In the genomic region with DNA sequence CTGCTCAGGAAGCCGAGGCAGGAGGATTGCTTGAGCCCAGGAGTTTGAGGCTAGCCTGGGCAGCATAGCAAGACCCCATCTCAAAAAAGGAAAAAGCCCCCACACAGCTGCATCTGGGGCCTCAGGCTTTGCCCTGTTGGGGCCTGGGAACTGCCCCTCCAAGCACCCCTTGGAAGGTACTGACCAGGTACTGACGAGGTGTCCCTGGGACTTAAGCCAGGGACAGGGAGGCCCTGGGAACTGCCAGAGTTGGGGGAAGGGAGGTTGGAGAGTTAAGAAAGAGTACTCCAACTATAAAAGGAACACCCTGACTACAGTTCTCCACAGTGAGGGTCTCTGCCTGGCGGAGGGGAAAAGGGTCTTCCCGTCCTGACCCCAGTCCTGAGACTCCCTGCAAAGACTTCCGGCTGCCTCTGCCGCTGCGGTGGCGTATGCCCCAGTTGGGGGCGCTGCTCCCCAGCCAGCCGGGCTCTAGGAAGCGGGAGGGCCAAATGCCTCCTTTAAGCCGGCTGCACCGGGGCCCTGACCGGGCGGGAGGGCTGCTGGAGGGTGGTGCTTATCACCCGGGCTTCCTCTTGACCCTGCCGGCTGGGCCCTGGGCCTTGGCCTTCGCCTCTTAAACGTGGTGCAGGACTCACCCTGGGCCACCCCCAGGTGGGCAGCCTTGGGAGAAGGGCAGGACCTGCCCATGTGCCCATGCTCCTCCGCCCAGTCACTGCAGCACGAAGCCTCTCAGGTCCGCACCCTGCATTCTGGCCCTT, we compare ENCODE assay signal across 1 cellular context.
TF ChIP-seq lines count a peak whose summit lies in the region.

No MANE protein-coding gene starts in this region.

TF ChIP-seq in HepG2, 621 proteins besides CTCF, POLR2A, EP300 and RAD21 (continued from another document and continues in another):
- TF ChIP-seq ZNF318 (CRISPR knock-in tag; IDR thresholded peaks at IDR 0.05) = no peak
- TF ChIP-seq, protein P1, sequence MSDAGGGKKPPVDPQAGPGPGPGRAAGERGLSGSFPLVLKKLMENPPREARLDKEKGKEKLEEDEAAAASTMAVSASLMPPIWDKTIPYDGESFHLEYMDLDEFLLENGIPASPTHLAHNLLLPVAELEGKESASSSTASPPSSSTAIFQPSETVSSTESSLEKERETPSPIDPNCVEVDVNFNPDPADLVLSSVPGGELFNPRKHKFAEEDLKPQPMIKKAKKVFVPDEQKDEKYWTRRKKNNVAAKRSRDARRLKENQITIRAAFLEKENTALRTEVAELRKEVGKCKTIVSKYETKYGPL (CRISPR knock-in tag; IDR thresholded peaks at IDR 0.05) = no peak
- no peak for TF ChIP-seq REXO4 (CRISPR knock-in tag; IDR thresholded peaks at IDR 0.05; ENCODE audit: borderline replicate concordance)
- no peak for TF ChIP-seq TCF7L2 (IDR thresholded peaks at IDR 0.05; ENCODE audit: low read depth, low read length)
- TF ChIP-seq, protein P2, sequence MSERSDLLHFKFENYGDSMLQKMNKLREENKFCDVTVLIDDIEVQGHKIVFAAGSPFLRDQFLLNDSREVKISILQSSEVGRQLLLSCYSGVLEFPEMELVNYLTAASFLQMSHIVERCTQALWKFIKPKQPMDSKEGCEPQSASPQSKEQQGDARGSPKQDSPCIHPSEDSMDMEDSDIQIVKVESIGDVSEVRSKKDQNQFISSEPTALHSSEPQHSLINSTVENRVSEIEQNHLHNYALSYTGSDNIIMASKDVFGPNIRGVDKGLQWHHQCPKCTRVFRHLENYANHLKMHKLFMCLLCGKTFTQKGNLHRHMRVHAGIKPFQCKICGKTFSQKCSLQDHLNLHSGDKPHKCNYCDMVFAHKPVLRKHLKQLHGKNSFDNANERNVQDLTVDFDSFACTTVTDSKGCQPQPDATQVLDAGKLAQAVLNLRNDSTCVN (CRISPR knock-in tag; IDR thresholded peaks at IDR 0.05; ENCODE audit: borderline replicate concordance) = peak; percentile 51; the same call in 1 of the 2 replicates
- TF ChIP-seq ZNF746 (CRISPR knock-in tag; IDR thresholded peaks at IDR 0.05) = no peak; the same call in 1 of the 2 replicates
- TF ChIP-seq HHEX (CRISPR knock-in tag; IDR thresholded peaks at IDR 0.05) = no peak
- TF ChIP-seq THAP11 (CRISPR knock-in tag; IDR thresholded peaks at IDR 0.05) = peak; percentile 56; the same call in 1 of the 2 replicates
- peak; percentile 53 for TF ChIP-seq SAFB2 (CRISPR knock-in tag; IDR thresholded peaks at IDR 0.05; ENCODE audit: borderline replicate concordance, low read depth)
- TF ChIP-seq, protein P3, sequence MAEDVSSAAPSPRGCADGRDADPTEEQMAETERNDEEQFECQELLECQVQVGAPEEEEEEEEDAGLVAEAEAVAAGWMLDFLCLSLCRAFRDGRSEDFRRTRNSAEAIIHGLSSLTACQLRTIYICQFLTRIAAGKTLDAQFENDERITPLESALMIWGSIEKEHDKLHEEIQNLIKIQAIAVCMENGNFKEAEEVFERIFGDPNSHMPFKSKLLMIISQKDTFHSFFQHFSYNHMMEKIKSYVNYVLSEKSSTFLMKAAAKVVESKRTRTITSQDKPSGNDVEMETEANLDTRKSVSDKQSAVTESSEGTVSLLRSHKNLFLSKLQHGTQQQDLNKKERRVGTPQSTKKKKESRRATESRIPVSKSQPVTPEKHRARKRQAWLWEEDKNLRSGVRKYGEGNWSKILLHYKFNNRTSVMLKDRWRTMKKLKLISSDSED (CRISPR knock-in tag; IDR thresholded peaks at IDR 0.05) = no peak
- no peak for TF ChIP-seq ZSCAN20 (CRISPR knock-in tag; IDR thresholded peaks at IDR 0.05; ENCODE audit: borderline replicate concordance)
- no peak for TF ChIP-seq ZNF775 (CRISPR knock-in tag; IDR thresholded peaks at IDR 0.05; ENCODE audit: borderline replicate concordance)
- peak; percentile 63 for TF ChIP-seq RBM39 (IDR thresholded peaks at IDR 0.05; ENCODE audit: low read depth, low read length, poor library complexity, severe bottlenecking)
- peak; percentile 33; the same call in 1 of the 2 replicates for TF ChIP-seq BCL6 (CRISPR knock-in tag; IDR thresholded peaks at IDR 0.05)
- TF ChIP-seq REST (IDR thresholded peaks at IDR 0.05; ENCODE audit: borderline replicate concordance in 1 of 2, low read depth in 1 of 2, low read length in 2 of 2) = no peak
- peak; percentile 83 for TF ChIP-seq ZNF501 (CRISPR knock-in tag; IDR thresholded peaks at IDR 0.05)
- TF ChIP-seq TFAP4 (IDR thresholded peaks at IDR 0.05; ENCODE audit: borderline replicate concordance, low read depth) = peak; percentile 52; the same call in 1 of the 2 replicates
- no peak for TF ChIP-seq ONECUT2 (CRISPR knock-in tag; IDR thresholded peaks at IDR 0.05)
- TF ChIP-seq SRSF4 (IDR thresholded peaks at IDR 0.05; ENCODE audit: low read depth, low read length, poor library complexity, severe bottlenecking) = no peak
- TF ChIP-seq, protein P4, sequence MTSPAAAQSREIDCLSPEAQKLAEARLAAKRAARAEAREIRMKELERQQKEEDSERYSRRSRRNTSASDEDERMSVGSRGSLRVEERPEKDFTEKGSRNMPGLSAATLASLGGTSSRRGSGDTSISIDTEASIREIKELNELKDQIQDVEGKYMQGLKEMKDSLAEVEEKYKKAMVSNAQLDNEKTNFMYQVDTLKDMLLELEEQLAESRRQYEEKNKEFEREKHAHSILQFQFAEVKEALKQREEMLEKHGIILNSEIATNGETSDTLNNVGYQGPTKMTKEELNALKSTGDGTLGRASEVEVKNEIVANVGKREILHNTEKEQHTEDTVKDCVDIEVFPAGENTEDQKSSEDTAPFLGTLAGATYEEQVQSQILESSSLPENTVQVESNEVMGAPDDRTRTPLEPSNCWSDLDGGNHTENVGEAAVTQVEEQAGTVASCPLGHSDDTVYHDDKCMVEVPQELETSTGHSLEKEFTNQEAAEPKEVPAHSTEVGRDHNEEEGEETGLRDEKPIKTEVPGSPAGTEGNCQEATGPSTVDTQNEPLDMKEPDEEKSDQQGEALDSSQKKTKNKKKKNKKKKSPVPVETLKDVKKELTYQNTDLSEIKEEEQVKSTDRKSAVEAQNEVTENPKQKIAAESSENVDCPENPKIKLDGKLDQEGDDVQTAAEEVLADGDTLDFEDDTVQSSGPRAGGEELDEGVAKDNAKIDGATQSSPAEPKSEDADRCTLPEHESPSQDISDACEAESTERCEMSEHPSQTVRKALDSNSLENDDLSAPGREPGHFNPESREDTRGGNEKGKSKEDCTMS (CRISPR knock-in tag; conservative IDR thresholded peaks at IDR 0.05) = no peak
- no peak for TF ChIP-seq CENPT (CRISPR knock-in tag; IDR thresholded peaks at IDR 0.05; ENCODE audit: low read depth)
- TF ChIP-seq HOXA3 (CRISPR knock-in tag; IDR thresholded peaks at IDR 0.05) = peak; percentile 41; the same call in 1 of the 2 replicates
- no peak for TF ChIP-seq BRD4 (CRISPR knock-in tag; IDR thresholded peaks at IDR 0.05)
- TF ChIP-seq ETV6 (CRISPR knock-in tag; conservative IDR thresholded peaks at IDR 0.05) = no peak
- TF ChIP-seq ZBTB21 (CRISPR knock-in tag; IDR thresholded peaks at IDR 0.05) = no peak
- no peak for TF ChIP-seq GPBP1L1 (CRISPR knock-in tag; IDR thresholded peaks at IDR 0.05)
- TF ChIP-seq, protein P5, sequence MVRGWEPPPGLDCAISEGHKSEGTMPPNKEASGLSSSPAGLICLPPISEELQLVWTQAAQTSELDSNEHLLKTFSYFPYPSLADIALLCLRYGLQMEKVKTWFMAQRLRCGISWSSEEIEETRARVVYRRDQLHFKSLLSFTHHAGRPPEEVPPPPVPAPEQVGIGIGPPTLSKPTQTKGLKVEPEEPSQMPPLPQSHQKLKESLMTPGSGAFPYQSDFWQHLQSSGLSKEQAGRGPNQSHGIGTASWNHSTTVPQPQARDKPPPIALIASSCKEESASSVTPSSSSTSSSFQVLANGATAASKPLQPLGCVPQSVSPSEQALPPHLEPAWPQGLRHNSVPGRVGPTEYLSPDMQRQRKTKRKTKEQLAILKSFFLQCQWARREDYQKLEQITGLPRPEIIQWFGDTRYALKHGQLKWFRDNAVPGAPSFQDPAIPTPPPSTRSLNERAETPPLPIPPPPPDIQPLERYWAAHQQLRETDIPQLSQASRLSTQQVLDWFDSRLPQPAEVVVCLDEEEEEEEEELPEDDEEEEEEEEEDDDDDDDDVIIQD (CRISPR knock-in tag; IDR thresholded peaks at IDR 0.05; ENCODE audit: low read depth) = no peak
- TF ChIP-seq PCBP1 (IDR thresholded peaks at IDR 0.05; ENCODE audit: borderline replicate concordance, low read depth, low read length) = no peak
